ENCODE assay signal across 9 cellular contexts in genomic region chr9:6079386-6079785, GRCh38.
A peak's percentile ranks its signal among the peaks of the same experiment; 100 is the strongest.
DNase-seq lines count a peak whose midpoint lies in the region; ATAC-seq and TF ChIP-seq lines count a peak whose summit lies in the region.
"Had no signal": no experiment of that assay in that cellular context is flagged by ENCODE, and none has a peak within 500 bp of the region (broad histone marks: within the 10 kb centered on the region; RNA-seq: fewer than 3 reads in every experiment).

No MANE protein-coding gene starts in this region.

- H3K4me3 Mint-ChIP-seq in activated naive CD8-positive, alpha-beta T cell treated with anti-CD3 and anti-CD28 coated beads for 36 hours: peak overlapping the region; percentile 84

- H3K27ac Mint-ChIP-seq in activated naive CD8-positive, alpha-beta T cell treated with anti-CD3 and anti-CD28 coated beads for 36 hours: peak overlapping the region; percentile 89

- H4K20me1 ChIP-seq in HCT116 (ENCODE audit: insufficient read depth): no peaks in the 10 kb centered on the region

- H3K27ac ChIP-seq in AG04450 (ENCODE audit: low read depth, low read length) (no peak overlapping the region), HCT116 (ENCODE audit: low read depth, low read length) (no peak overlapping the region), muscle layer of duodenum (ENCODE audit: low read length) (no peak overlapping the region)

- H3K36me3 ChIP-seq in HCT116 (ENCODE audit: control insufficient read depth in 1 of 2, insufficient read depth in 2 of 2, low read length in 2 of 2) (no peaks in the 10 kb centered on the region), muscle layer of duodenum (ENCODE audit: control insufficient read depth in 1 of 2, insufficient read depth in 2 of 2, low read length in 2 of 2) (no peaks in the 10 kb centered on the region)
- H3K36me3 ChIP-seq: adrenal gland had no signal

- RAD21 ChIA-PET in HCT116 (lab: Charles Lee; ENCODE audit: low non-redundant PET in 1 of 2, low total read pairs in 2 of 2, uncharacterized antibody in 2 of 2, unreplicated experiment in 2 of 2): interaction anchor here in 1 of 2 experiments (1.5 kb wide), 1 partner anchor 25 kb away, joined by 3 read pairs; no protein-coding TSS in a partner anchor

- no peak for TF ChIP-seq CTCF in AG04450 (IDR thresholded peaks at IDR 0.05; ENCODE audit: low read depth, low read length)
- TF ChIP-seq CTCF in HCT116 (IDR thresholded peaks at IDR 0.05 in 2 of 3, conservative IDR thresholded peaks at IDR 0.05 in 1 of 3; ENCODE audit: borderline replicate concordance in 1 of 3, insufficient read depth in 1 of 3, low read depth in 2 of 3, low read length in 2 of 3): no peak

- TF ChIP-seq POLR2A in HCT116 (IDR thresholded peaks at IDR 0.05; ENCODE audit: borderline replicate concordance, extremely low read depth, insufficient read depth, insufficient read length): no peak

- H3K27me3 Mint-ChIP-seq in activated naive CD8-positive, alpha-beta T cell treated with anti-CD3 and anti-CD28 coated beads for 36 hours: no peaks in the 10 kb centered on the region

- no peaks in the 10 kb centered on the region for H3K9me2 ChIP-seq in HCT116 (ENCODE audit: insufficient read depth)

- DNase-seq in AG04450 (ENCODE audit: low read depth, low spot score): no peak
- no peak for DNase-seq in HCT116 (ENCODE audit: low read depth, low spot score)
- DNase-seq in activated naive CD8-positive, alpha-beta T cell treated with anti-CD3 and anti-CD28 coated beads for 36 hours: no peak
- no peak for DNase-seq in OCI-M2 (lab: John Stamatoyannopoulos, UW; ENCODE audit: unreplicated experiment)
- DNase-seq in stimulated activated CD4-positive, alpha-beta T cell treated with anti-CD3 and anti-CD28 coated beads, Interleukin-4, amount 100 ng/mL, for 1 hour: no peak

- no peak overlapping the region; the same call in 1 of the 2 replicates for H3K9ac ChIP-seq in HCT116 (ENCODE audit: low read length)

- H2AFZ ChIP-seq in HCT116 (ENCODE audit: low read depth, low read length, poor library complexity, severe bottlenecking): no peak overlapping the region

- no peaks in the 10 kb centered on the region for H3K9me3 Mint-ChIP-seq in activated naive CD8-positive, alpha-beta T cell treated with anti-CD3 and anti-CD28 coated beads for 36 hours

- no peaks in the 10 kb centered on the region for H3K79me2 ChIP-seq in HCT116 (ENCODE audit: insufficient read depth, low read length)

- intact Hi-C loops in HCT116 (cut with micrococcal nuclease): no loop called here

- H3K4me1 ChIP-seq in HCT116 (ENCODE audit: control insufficient read depth in 1 of 2, insufficient read depth in 2 of 2, low read length in 2 of 2): peaks cover 0 to 16% of the 10 kb centered on the region in 2 experiments; a peak in 3 of 4 replicates
- H3K4me1 ChIP-seq in muscle layer of duodenum (ENCODE audit: control insufficient read depth in 1 of 2, insufficient read depth in 2 of 2, low read length in 2 of 2): no peaks in the 10 kb centered on the region

- TF ChIP-seq RAD21 in HCT116 (IDR thresholded peaks at IDR 0.05; ENCODE audit: low read depth): no peak

- BruUV-seq in HCT116 (replicated peaks; lab: Mats Ljungman, UMichigan): no TSS peak

- POLR2A ChIA-PET in AG04450 (lab: Yijun Ruan, JAX) (no interaction called here), HCT116 (lab: Charles Lee) (no interaction called here)

- H3K4me3 ChIP-seq in AG04450 (ENCODE audit: low read depth, low read length) (peak overlapping the region; percentile 58; the same call in 1 of the 2 replicates), HCT116 (replicated peaks in 1 of 2; ENCODE audit: low read depth in 1 of 2, low read length in 2 of 2) (peak overlapping the region; percentile 44 to 53), muscle layer of duodenum (ENCODE audit: low read depth in 1 of 2, low read length in 2 of 2) (peak overlapping the region; percentile 59 to 70)

- no peak for ATAC-seq in HCT116
- no peak for ATAC-seq in GM21515 (IDR thresholded peaks at IDR 0.05; ENCODE audit: unreplicated experiment)
- no peak for ATAC-seq in HG03025 (IDR thresholded peaks at IDR 0.05; ENCODE audit: low FRiP score, unreplicated experiment)

- H3K9me3 ChIP-seq in AG04450 (ENCODE audit: control insufficient read depth, insufficient read depth, low read length) (no peaks in the 10 kb centered on the region), HCT116 (ENCODE audit: control insufficient read depth in 1 of 2, insufficient read depth in 1 of 2, low read depth in 1 of 2, low read length in 2 of 2) (no peaks in the 10 kb centered on the region), muscle layer of duodenum (ENCODE audit: control insufficient read depth in 1 of 2, low read length in 2 of 2) (no peaks in the 10 kb centered on the region)
- H3K9me3 ChIP-seq: adrenal gland had no signal

- CTCF ChIA-PET in AG04450 (lab: Charles Lee) (interaction anchor here (1.7 to 1.9 kb wide), 2 partner anchors 25 to 55 kb away, joined by 3 to 5 read pairs; no protein-coding TSS in a partner anchor), HCT116 (lab: Charles Lee) (interaction anchor here (1.3 to 1.5 kb wide), 2 partner anchors 25 to 226 kb away, joined by 7 to 9 read pairs; no protein-coding TSS in a partner anchor)

- no peaks in the 10 kb centered on the region for H3K36me3 Mint-ChIP-seq in activated naive CD8-positive, alpha-beta T cell treated with anti-CD3 and anti-CD28 coated beads for 36 hours

- H3K27me3 ChIP-seq in AG04450 (ENCODE audit: control insufficient read depth, insufficient read depth, low read length) (no peaks in the 10 kb centered on the region), HCT116 (ENCODE audit: insufficient read depth, low read length) (no peaks in the 10 kb centered on the region), muscle layer of duodenum (ENCODE audit: low read depth, low read length) (no peaks in the 10 kb centered on the region)
- H3K27me3 ChIP-seq: adrenal gland had no signal

- H3K4me1 Mint-ChIP-seq in activated naive CD8-positive, alpha-beta T cell treated with anti-CD3 and anti-CD28 coated beads for 36 hours: peaks cover 5% of the 10 kb centered on the region

- H3K4me2 ChIP-seq in HCT116 (ENCODE audit: low read length): peak overlapping the region; percentile 89

TF ChIP-seq in HCT116, 20 proteins besides CTCF, POLR2A, EP300 and RAD21:
- no peak for TF ChIP-seq FOSL1 (IDR thresholded peaks at IDR 0.05; ENCODE audit: low read depth)
- TF ChIP-seq POLR2AphosphoS5 (IDR thresholded peaks at IDR 0.05; ENCODE audit: low read depth, low read length): no peak
- TF ChIP-seq ZNF274 (IDR thresholded peaks at IDR 0.05; ENCODE audit: low read depth, low read length): no peak
- TF ChIP-seq TCF7L2 (IDR thresholded peaks at IDR 0.05; ENCODE audit: borderline replicate concordance, extremely low read depth, insufficient read depth, insufficient read length): no peak
- TF ChIP-seq EZH2phosphoT487 (IDR thresholded peaks at IDR 0.05; ENCODE audit: borderline replicate concordance): no peak
- no peak for TF ChIP-seq ELF1 (IDR thresholded peaks at IDR 0.05; ENCODE audit: borderline replicate concordance, low read depth)
TF ChIP-seq in HCT116: peak in this region for 0.
